Comparison of ENCODE assay signal across 16 cellular contexts in genomic region chr10:682931-683447, GRCh38. TPM values are rescaled to one million over a fixed set of nuclear protein-coding genes. Genes with fewer than 3 reads are reported as not detected.
DNase-seq lines count a peak whose midpoint lies in the region; ATAC-seq and TF ChIP-seq lines count a peak whose summit lies in the region.
"Had no signal": no experiment of that assay in that cellular context is flagged by ENCODE, and none has a peak within 500 bp of the region (broad histone marks: within the 10 kb centered on the region; RNA-seq: fewer than 3 reads in every experiment).

No MANE protein-coding gene starts in this region.

- TF ChIP-seq CTCF in breast epithelium (IDR thresholded peaks at IDR 0.05) = no peak
- TF ChIP-seq CTCF in MCF 10A (IDR thresholded peaks at IDR 0.05; ENCODE audit: unreplicated experiment) = no peak
- no peak for TF ChIP-seq CTCF in osteoblast (IDR thresholded peaks at IDR 0.05; ENCODE audit: extremely low read depth, low read depth, low read length)
- TF ChIP-seq CTCF in CD8-positive, alpha-beta T cell (IDR thresholded peaks at IDR 0.05) = no peak

- BruUV-seq in MCF 10A (replicated peaks; lab: Mats Ljungman, UMichigan) = no TSS peak

- intact Hi-C loops in breast epithelium (cut with DNase I; ENCODE audit: low total_unique reads) = no loop called here
- intact Hi-C loops in MCF 10A (cut with micrococcal nuclease) = no loop called here
- intact Hi-C loops in aorta (cut with DNase I) = loop anchor here (2.0 to 10.0 kb wide), 5 partner anchors 71 to 249 kb away; partner anchors contain the start of gene LARP4B (in 1 of the 2)
- intact Hi-C loops in CD8-positive, alpha-beta T cell (cut with DNase I, micrococcal nuclease) = no loop called here

- TF ChIP-seq POLR2A in breast epithelium (IDR thresholded peaks at IDR 0.05) = no peak

- H3K4me3 ChIP-seq in breast epithelium (peak overlapping the region; percentile 6 to 53 (median 15)), osteoblast (ENCODE audit: insufficient read depth, low read length) (peak overlapping the region; percentile 65), aorta (ENCODE audit: low read length in 2 of 2) (no peak overlapping the region)
- H3K4me3 ChIP-seq in CD8-positive, alpha-beta T cell (ENCODE audit: low read depth, low read length) = no peak overlapping the region
- H3K4me3 ChIP-seq: lower lobe of right lung had no signal

- ATAC-seq in aorta (ENCODE audit: low FRiP score) (no peak), HG03097 (IDR thresholded peaks at IDR 0.05; ENCODE audit: low FRiP score, unreplicated experiment) (no peak)
- ATAC-seq in CD8-positive, alpha-beta T cell = no peak
- ATAC-seq: lower lobe of right lung had no signal

- H3K27ac ChIP-seq in breast epithelium = peak overlapping the region in 1 of 2 donors; percentile 48
- peak overlapping the region; percentile 26 for H3K27ac ChIP-seq in epithelial cell of prostate
- H3K27ac ChIP-seq in osteoblast (ENCODE audit: low read depth, low read length) = peak overlapping the region; percentile 91
- peak overlapping the region; percentile 15 to 49 for H3K27ac ChIP-seq in aorta (ENCODE audit: low read depth in 1 of 2, low read length in 2 of 2)
- H3K27ac ChIP-seq in CD8-positive, alpha-beta T cell (ENCODE audit: low read depth, low read length) = no peak overlapping the region
- H3K27ac ChIP-seq: 22Rv1, lower lobe of right lung, parathyroid adenoma had no signal

- peaks cover 14% of the 10 kb centered on the region for H3K27me3 Mint-ChIP-seq in MCF 10A (ENCODE audit: insufficient read depth, unreplicated experiment)
- peaks cover 15% of the 10 kb centered on the region for H3K27me3 Mint-ChIP-seq in CD8-positive, alpha-beta T cell (ENCODE audit: low read depth)

- no peaks in the 10 kb centered on the region for H3K4me1 Mint-ChIP-seq in MCF 10A (ENCODE audit: insufficient read depth, unreplicated experiment)
- H3K4me1 Mint-ChIP-seq in CD8-positive, alpha-beta T cell (ENCODE audit: low read depth) = no peaks in the 10 kb centered on the region

- WGBS in aorta, 2 donors = 78 to 82% methylated on average over 14 of the region's 14 CpGs

- DNase-seq in breast epithelium (ENCODE audit: low spot score in 2 of 2) = no peak
- no peak for DNase-seq in MCF 10A (ENCODE audit: unreplicated experiment)
- DNase-seq in epithelial cell of prostate (ENCODE audit: low read depth, low spot score) = no peak
- DNase-seq in osteoblast (ENCODE audit: insufficient read length, low spot score, missing footprints) = peak; percentile 83
- no peak for DNase-seq in aorta
- no peak for DNase-seq in cerebellar cortex (ENCODE audit: low spot score)
- no peak for DNase-seq in CD8-positive, alpha-beta T cell
- DNase-seq: activated CD4-positive, alpha-beta T cell treated with anti-CD3 and anti-CD28 coated beads for 4 hours; activated effector memory CD4-positive, alpha-beta T cell treated with Interleukin-2 at 50 U/mL for 16 hours; DMS79 treated with DMSO at 0.1 percent for 48 hours; lower lobe of right lung; NCI-H2029 treated with DMSO at 0.1 percent for 48 hours; T-helper 1 cell had no signal

- no peaks in the 10 kb centered on the region for H3K36me3 Mint-ChIP-seq in MCF 10A (ENCODE audit: insufficient read depth, unreplicated experiment)
- no peaks in the 10 kb centered on the region for H3K36me3 Mint-ChIP-seq in CD8-positive, alpha-beta T cell

- no peak overlapping the region for H3K4me3 Mint-ChIP-seq in MCF 10A (ENCODE audit: unreplicated experiment)
- no peak overlapping the region for H3K4me3 Mint-ChIP-seq in CD8-positive, alpha-beta T cell

- H3K4me2 ChIP-seq in osteoblast (ENCODE audit: insufficient read depth, low read length) = peak overlapping the region; percentile 84

- peak overlapping the region; percentile 43 for H2AFZ ChIP-seq in osteoblast (ENCODE audit: low read length)
- H2AFZ ChIP-seq: parathyroid adenoma had no signal

- H3K4me1 ChIP-seq in breast epithelium (peaks cover 0 to under 1% of the 10 kb centered on the region in 2 donors), osteoblast (ENCODE audit: insufficient read depth, low read length) (peaks cover 46% of the 10 kb centered on the region), aorta (ENCODE audit: control insufficient read depth in 1 of 2, insufficient read depth in 2 of 2, low read length in 2 of 2) (no peaks in the 10 kb centered on the region)
- H3K4me1 ChIP-seq in CD8-positive, alpha-beta T cell (ENCODE audit: insufficient read depth, low read length) = no peaks in the 10 kb centered on the region

- H4K20me1 ChIP-seq in osteoblast (ENCODE audit: insufficient read depth, low read length) = peaks cover 49% of the 10 kb centered on the region

- H3K27me3 ChIP-seq in breast epithelium (no peaks in the 10 kb centered on the region), osteoblast (ENCODE audit: insufficient read depth, low read length) (no peaks in the 10 kb centered on the region), aorta (ENCODE audit: control insufficient read depth in 1 of 2, insufficient read depth in 2 of 2, low read length in 1 of 2) (no peaks in the 10 kb centered on the region)
- no peaks in the 10 kb centered on the region for H3K27me3 ChIP-seq in CD8-positive, alpha-beta T cell (ENCODE audit: insufficient read depth, low read length)

- H3K27ac Mint-ChIP-seq in MCF 10A (ENCODE audit: low read depth, unreplicated experiment) = no peak overlapping the region
- H3K27ac Mint-ChIP-seq in CD8-positive, alpha-beta T cell = no peak overlapping the region

- H3K79me2 ChIP-seq in osteoblast (ENCODE audit: insufficient read depth, low read length) = peaks cover 83% of the 10 kb centered on the region

- H3K9me3 ChIP-seq in breast epithelium (no peaks in the 10 kb centered on the region), osteoblast (ENCODE audit: low read depth, low read length) (no peaks in the 10 kb centered on the region), aorta (ENCODE audit: control insufficient read depth, low read length) (no peaks in the 10 kb centered on the region)
- no peaks in the 10 kb centered on the region for H3K9me3 ChIP-seq in CD8-positive, alpha-beta T cell (ENCODE audit: low read length)
- H3K9me3 ChIP-seq: lower lobe of right lung had no signal

- H3K9me3 Mint-ChIP-seq in MCF 10A (ENCODE audit: unreplicated experiment) = no peaks in the 10 kb centered on the region
- no peaks in the 10 kb centered on the region for H3K9me3 Mint-ChIP-seq in CD8-positive, alpha-beta T cell

- POLR2A ChIA-PET in MCF 10A (lab: Yijun Ruan, JAX) = no interaction called here
- POLR2A ChIA-PET in CD8-positive, alpha-beta T cell (lab: Charles Lee) = no interaction called here

- no peaks in the 10 kb centered on the region for H3K36me3 ChIP-seq in breast epithelium
- H3K36me3 ChIP-seq in osteoblast (ENCODE audit: insufficient read depth, low read length) = no peaks in the 10 kb centered on the region
- H3K36me3 ChIP-seq in aorta (ENCODE audit: control insufficient read depth in 1 of 2, insufficient read depth in 2 of 2, low read length in 1 of 2) = no peaks in the 10 kb centered on the region
- no peaks in the 10 kb centered on the region for H3K36me3 ChIP-seq in CD8-positive, alpha-beta T cell (ENCODE audit: insufficient read depth, low read length)
- H3K36me3 ChIP-seq: lower lobe of right lung had no signal

- CTCF ChIA-PET in MCF 10A (lab: Yijun Ruan, JAX) = no interaction called here
- CTCF ChIA-PET in CD8-positive, alpha-beta T cell (lab: Charles Lee) = no interaction called here

RNA-seq across cellular contexts. Expression of gene DIP2C, which starts 6.5 kb away (rescaled TPM):
- total RNA-seq in breast epithelium (10 to 100 TPM; 17.1 to 48.2 (median 20.3) TPM), MCF 10A (2022) (0.34 and 0.37 TPM in 2 replicates), osteoblast (32.4 and 36.9 TPM in 2 replicates), aorta (10 to 100 TPM; 38.7 to 40.2 TPM)
- polyA plus RNA-seq in aorta = 1 to 10 TPM; 6.4 to 9.0 TPM
- 1 to 10 TPM; 1.9 to 2.0 TPM for total RNA-seq in CD8-positive, alpha-beta T cell

Comparison
In these comparisons a context has a peak if more than half of its experiments do, and no peak if none do; other contexts are left out.
1. RNA of gene DIP2C, which starts 6.5 kb away (total RNA-seq): 38.7 to 40.2 TPM in aorta, 32.4 to 36.9 TPM in osteoblast and 17.1 to 48.2 TPM in breast epithelium; 1.9 to 2.0 TPM in CD8-positive, alpha-beta T cell and 0.34 to 0.37 TPM in MCF 10A; every median in the first group is over 4 times any median in the second.
2. H3K4me3 ChIP-seq: peak in breast epithelium (3 of 3) and osteoblast (single experiment); none in aorta (0 of 2) and CD8-positive, alpha-beta T cell (single experiment).
3. intact Hi-C loops: an anchor here in aorta (2.0 to 10.0 kb wide); none called in breast epithelium, MCF 10A and CD8-positive, alpha-beta T cell.